Comparison of ENCODE assay signal across 1 cellular context in genomic region chr4:42652529-42653231, GRCh38. TPM values are rescaled to one million over a fixed set of nuclear protein-coding genes. Genes with fewer than 3 reads are reported as not detected.
"Had no signal": no experiment of that assay in that cellular context is flagged by ENCODE, and none has a peak within 500 bp of the region (broad histone marks: within the 10 kb centered on the region; RNA-seq: fewer than 3 reads in every experiment).

No MANE protein-coding gene starts in this region.

RNA-seq across cellular contexts. Expression of gene ATP8A1, which starts 4.2 kb away (rescaled TPM):
- polyA plus RNA-seq: smooth muscle cell had no signal
